ENCODE assay signal across 8 cellular contexts in the genomic region with DNA sequence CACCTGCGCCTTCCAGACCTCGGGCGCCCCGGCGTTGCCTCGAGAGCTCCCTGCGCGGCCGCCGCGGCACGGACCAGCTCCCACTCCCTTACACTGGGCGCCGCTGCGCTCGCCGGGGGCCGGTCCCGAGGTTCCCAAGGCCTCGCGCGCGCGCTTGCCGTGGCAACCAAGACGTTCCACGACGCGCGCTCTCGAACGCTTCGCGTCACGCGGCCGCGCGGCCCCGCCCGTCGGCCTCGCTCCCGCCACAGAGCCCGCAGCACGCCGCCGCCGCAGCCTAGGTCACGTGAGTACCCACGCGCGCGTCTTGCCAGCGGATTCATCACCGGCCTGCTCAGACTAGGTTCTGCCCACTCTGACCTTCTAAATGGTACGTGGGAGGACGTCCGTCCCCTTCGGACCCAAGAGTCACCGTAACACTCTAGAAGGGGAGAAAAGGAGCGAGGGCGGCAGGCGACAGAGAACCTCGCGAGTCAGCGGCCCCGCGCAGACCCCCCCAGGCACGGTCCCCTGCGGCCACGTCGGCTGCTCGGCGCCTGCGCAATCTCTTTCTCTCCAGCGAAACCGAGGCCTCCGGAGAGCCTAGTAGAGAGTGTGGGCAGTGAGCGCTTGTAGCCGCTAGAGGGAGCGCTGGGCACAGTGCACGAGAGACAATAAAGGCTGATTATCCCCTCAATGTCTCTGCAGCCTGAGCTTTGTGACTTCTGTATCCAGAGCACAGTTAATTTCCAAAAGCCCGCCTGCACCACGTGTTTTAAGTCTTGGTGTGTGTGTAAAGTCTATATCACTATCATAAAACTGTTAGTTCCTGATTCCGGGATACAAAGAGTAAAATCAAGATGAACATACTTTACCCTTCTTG. TPM values are rescaled to one million over a fixed set of nuclear protein-coding genes. Genes with fewer than 3 reads are reported as not detected.
DNase-seq lines count a peak whose midpoint lies in the region; ATAC-seq and TF ChIP-seq lines count a peak whose summit lies in the region.

A gene with protein sequence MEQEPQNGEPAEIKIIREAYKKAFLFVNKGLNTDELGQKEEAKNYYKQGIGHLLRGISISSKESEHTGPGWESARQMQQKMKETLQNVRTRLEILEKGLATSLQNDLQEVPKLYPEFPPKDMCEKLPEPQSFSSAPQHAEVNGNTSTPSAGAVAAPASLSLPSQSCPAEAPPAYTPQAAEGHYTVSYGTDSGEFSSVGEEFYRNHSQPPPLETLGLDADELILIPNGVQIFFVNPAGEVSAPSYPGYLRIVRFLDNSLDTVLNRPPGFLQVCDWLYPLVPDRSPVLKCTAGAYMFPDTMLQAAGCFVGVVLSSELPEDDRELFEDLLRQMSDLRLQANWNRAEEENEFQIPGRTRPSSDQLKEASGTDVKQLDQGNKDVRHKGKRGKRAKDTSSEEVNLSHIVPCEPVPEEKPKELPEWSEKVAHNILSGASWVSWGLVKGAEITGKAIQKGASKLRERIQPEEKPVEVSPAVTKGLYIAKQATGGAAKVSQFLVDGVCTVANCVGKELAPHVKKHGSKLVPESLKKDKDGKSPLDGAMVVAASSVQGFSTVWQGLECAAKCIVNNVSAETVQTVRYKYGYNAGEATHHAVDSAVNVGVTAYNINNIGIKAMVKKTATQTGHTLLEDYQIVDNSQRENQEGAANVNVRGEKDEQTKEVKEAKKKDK (minus strand): TSS at position 173 of the 862 bp plus-strand sequence. CDS start 10,564 bp downstream, outside the sequence.

- POLR2A ChIA-PET in HEK293T (lab: Yijun Ruan, JAX): interaction anchor here (2.1 kb wide), 1 partner anchor 13 kb away, joined by 15 read pairs; no protein-coding TSS in a partner anchor

- peak within 1 kb of the TSS; percentile 92 to 98 for H3K27ac Mint-ChIP-seq in activated naive CD4-positive, alpha-beta T cell treated with anti-CD3 and anti-CD28 coated beads, Interleukin-2, amount 50 U/mL, for 72 hours

- peaks cover 0 to 6% of the 10 kb centered on the region in 2 donors for H3K36me3 Mint-ChIP-seq in activated naive CD4-positive, alpha-beta T cell treated with anti-CD3 and anti-CD28 coated beads, Interleukin-2, amount 50 U/mL, for 72 hours

- peak within 1 kb of the TSS; percentile 97 for H3K27ac ChIP-seq in substantia nigra (ENCODE audit: low read depth, low read length, poor library complexity, severe bottlenecking)

- CTCF ChIA-PET in HEK293T (lab: Yijun Ruan, JAX): interaction anchor here (0.6 to 1.2 kb wide), 10 partner anchors 8 to 417 kb away, joined by 3 to 6 read pairs (median 4); no protein-coding TSS in a partner anchor

- DNase-seq in GF-D8 (lab: John Stamatoyannopoulos, UW) (peak; percentile 93), HEK293T (ENCODE audit: extremely low spot score) (peak; percentile 86), MV-4-11 (lab: John Stamatoyannopoulos, UW) (peak; percentile 95), SKM-1 (lab: John Stamatoyannopoulos, UW; ENCODE audit: unreplicated experiment) (peak; percentile 85), globus pallidus (ENCODE audit: low spot score) (peak; percentile 97), non-pigmented ciliary epithelial cell (ENCODE audit: low read depth) (peak; percentile 62), substantia nigra (lab: John Stamatoyannopoulos, UW) (peak; percentile 71 to 100 (median 94))
- peak; percentile 84 to 86 for DNase-seq in activated naive CD4-positive, alpha-beta T cell treated with anti-CD3 and anti-CD28 coated beads, Interleukin-2, amount 50 U/mL, for 72 hours (ENCODE audit: low spot score in 2 of 2)

- no peaks in the 10 kb centered on the region for H3K9me3 Mint-ChIP-seq in activated naive CD4-positive, alpha-beta T cell treated with anti-CD3 and anti-CD28 coated beads, Interleukin-2, amount 50 U/mL, for 72 hours

- ATAC-seq in activated naive CD4-positive, alpha-beta T cell treated with anti-CD3 and anti-CD28 coated beads, Interleukin-2, amount 50 U/mL, for 72 hours: peak; percentile 87 to 91

TF ChIP-seq in HEK293T, 16 proteins besides CTCF, POLR2A, EP300 and RAD21:
- TF ChIP-seq, protein P1, sequence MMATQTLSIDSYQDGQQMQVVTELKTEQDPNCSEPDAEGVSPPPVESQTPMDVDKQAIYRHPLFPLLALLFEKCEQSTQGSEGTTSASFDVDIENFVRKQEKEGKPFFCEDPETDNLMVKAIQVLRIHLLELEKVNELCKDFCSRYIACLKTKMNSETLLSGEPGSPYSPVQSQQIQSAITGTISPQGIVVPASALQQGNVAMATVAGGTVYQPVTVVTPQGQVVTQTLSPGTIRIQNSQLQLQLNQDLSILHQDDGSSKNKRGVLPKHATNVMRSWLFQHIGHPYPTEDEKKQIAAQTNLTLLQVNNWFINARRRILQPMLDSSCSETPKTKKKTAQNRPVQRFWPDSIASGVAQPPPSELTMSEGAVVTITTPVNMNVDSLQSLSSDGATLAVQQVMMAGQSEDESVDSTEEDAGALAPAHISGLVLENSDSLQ (IDR thresholded peaks at IDR 0.05): no peak
- peak; percentile 88 for TF ChIP-seq TARDBP (IDR thresholded peaks at IDR 0.05)
- no peak for TF ChIP-seq BHLHE40 (IDR thresholded peaks at IDR 0.05; ENCODE audit: borderline replicate concordance)
- no peak for TF ChIP-seq FOXA1 (IDR thresholded peaks at IDR 0.05)
- TF ChIP-seq L3MBTL2 (conservative IDR thresholded peaks at IDR 0.05): peak; percentile 63
- TF ChIP-seq CTBP1 (IDR thresholded peaks at IDR 0.05; ENCODE audit: borderline replicate concordance): no peak

RNA-seq across cellular contexts. Expression of the gene that starts here (rescaled TPM):
- 10 to 100 TPM; 21.9 to 23.9 TPM for total RNA-seq in activated naive CD4-positive, alpha-beta T cell treated with anti-CD3 and anti-CD28 coated beads, Interleukin-2, amount 50 U/mL, for 72 hours

Comparison
In these comparisons a context has a peak if more than half of its experiments do, and no peak if none do; other contexts are left out.
1. Peak in every context shown above with its lines: DNase-seq, ATAC-seq and H3K27ac ChIP-seq.